ENCODE assay signal across 26 cellular contexts in the genomic region with DNA sequence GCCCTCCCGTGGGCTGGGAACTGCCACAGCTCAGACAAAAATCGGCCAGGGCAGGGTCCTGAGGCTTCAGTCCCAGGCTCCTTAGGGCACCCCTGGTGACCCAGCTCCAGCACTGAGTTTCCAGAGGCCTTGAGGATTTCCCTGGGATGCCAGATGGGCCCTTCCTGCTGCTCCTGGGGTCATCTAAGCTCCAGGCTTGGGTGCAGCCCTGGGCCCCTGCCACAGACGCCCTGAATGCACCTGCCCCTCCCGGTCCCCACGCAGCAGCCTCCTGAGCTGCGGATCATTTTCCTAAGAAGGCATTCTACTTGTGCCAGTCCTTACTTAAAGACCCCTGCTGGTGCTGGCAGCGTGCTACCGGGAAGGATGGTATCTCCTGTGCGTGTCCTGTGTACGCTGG.
"Had no signal": no experiment of that assay in that cellular context is flagged by ENCODE, and none has a peak within 500 bp of the region (broad histone marks: within the 10 kb centered on the region; RNA-seq: fewer than 3 reads in every experiment).

No MANE protein-coding gene starts in this region.

- H3K9me3 ChIP-seq: ascending aorta, body of pancreas, Peyer's patch had no signal

- H3K27ac ChIP-seq: ascending aorta, body of pancreas, Peyer's patch had no signal

- H3K27me3 ChIP-seq: ascending aorta, body of pancreas, Peyer's patch had no signal

- H3K36me3 ChIP-seq: Peyer's patch had no signal

- H3K27me3 Mint-ChIP-seq: activated B cell treated with CpG ODN at 0.5 μM for 24 hours; activated CD4-positive, alpha-beta T cell treated with anti-CD3 and anti-CD28 coated beads, Interleukin-2, amount 10 ng/mL, durations not matched to agents 24 days and 14 days; activated CD8-positive, alpha-beta memory T cell treated with anti-CD3 and anti-CD28 coated beads, Interleukin-2, amount 10 ng/mL, durations not matched to agents 7 days and 5 days; activated naive CD4-positive, alpha-beta T cell treated with anti-CD3 and anti-CD28 coated beads, Interleukin-2, amount 50 U/mL, for 24 hours; activated T-cell treated with anti-CD3 and anti-CD28 coated beads, Interleukin-2, amount 50 U/mL, for 24 hours; central memory CD8-positive, alpha-beta T cell had no signal

- ATAC-seq: activated CD8-positive, alpha-beta memory T cell treated with anti-CD3 and anti-CD28 coated beads, Interleukin-2, amount 10 ng/mL, durations not matched to agents 7 days and 5 days; body of pancreas had no signal

- H3K36me3 Mint-ChIP-seq: activated CD8-positive, alpha-beta memory T cell treated with anti-CD3 and anti-CD28 coated beads, Interleukin-2, amount 10 ng/mL, durations not matched to agents 7 days and 5 days; activated naive CD4-positive, alpha-beta T cell treated with anti-CD3 and anti-CD28 coated beads, Interleukin-2, amount 50 U/mL, for 24 hours had no signal

- H3K9me3 Mint-ChIP-seq: activated B cell treated with CpG ODN at 0.5 μM for 24 hours; activated CD4-positive, alpha-beta T cell treated with anti-CD3 and anti-CD28 coated beads, Interleukin-2, amount 10 ng/mL, durations not matched to agents 24 days and 14 days; activated naive CD4-positive, alpha-beta T cell treated with anti-CD3 and anti-CD28 coated beads, Interleukin-2, amount 50 U/mL, for 24 hours; activated T-cell treated with anti-CD3 and anti-CD28 coated beads, Interleukin-2, amount 50 U/mL, for 24 hours; activated T-helper 1 cell treated with anti-CD3 and anti-CD28 coated beads, Interleukin-12 subunit alpha, Interleukin-12 subunit beta, Interleukin-2, Interleukin-4 antibody, amounts not matched to agents 30 ng/mL and 10 ng/mL and 1 ng/mL, durations not matched to agents 14 hours and 24 hours and 36 hours; central memory CD8-positive, alpha-beta T cell; T-helper 1 cell treated with Interleukin-12 subunit alpha and Interleukin-12 subunit beta and Interleukin-4 antibody, amounts not matched to agents 30 μg/mL and 1 μg/mL, for 36 hours had no signal

- DNase-seq: activated B cell treated with CpG ODN at 0.5 μM for 24 hours; activated CD4-positive, alpha-beta T cell treated with anti-CD3 and anti-CD28 coated beads for 1 hour; activated CD4-positive, alpha-beta T cell treated with anti-CD3 and anti-CD28 coated beads, Interleukin-2, amount 10 ng/mL, durations not matched to agents 24 days and 14 days; activated CD4-positive, alpha-beta T cell treated with anti-CD3 and anti-CD28 coated beads, Interleukin-2, amount 50 U/mL, for 48 hours; activated CD8-positive, alpha-beta memory T cell treated with anti-CD3 and anti-CD28 coated beads, Interleukin-2, amount 10 ng/mL, durations not matched to agents 7 days and 5 days; activated effector memory CD4-positive, alpha-beta T cell treated with Interleukin-2 at 50 U/mL for 16 hours; activated naive CD4-positive, alpha-beta T cell; activated T-cell treated with anti-CD3 and anti-CD28 coated beads, Interleukin-2, amount 50 U/mL, for 24 hours; amniotic stem cell; body of pancreas; MM.1S; NCI-H1105; NCI-H1436; NCI-H1694 treated with DMSO at 0.1 percent for 48 hours; NCI-H2029 treated with DMSO at 0.1 percent for 48 hours; NCI-H345; NCI-H510A; NCI-H526 treated with DMSO at 0.1 percent for 48 hours; Peyer's patch; SHP77 treated with DMSO at 0.1 percent for 48 hours; T-helper 9 cell had no signal

- H3K4me3 ChIP-seq: ascending aorta, body of pancreas, Peyer's patch had no signal

- H3K4me3 Mint-ChIP-seq: activated B cell treated with CpG ODN at 0.5 μM for 24 hours; activated CD4-positive, alpha-beta T cell treated with anti-CD3 and anti-CD28 coated beads, Interleukin-2, amount 10 ng/mL, durations not matched to agents 24 days and 14 days; activated CD8-positive, alpha-beta memory T cell treated with anti-CD3 and anti-CD28 coated beads, Interleukin-2, amount 10 ng/mL, durations not matched to agents 7 days and 5 days; activated naive CD4-positive, alpha-beta T cell treated with anti-CD3 and anti-CD28 coated beads, Interleukin-2, amount 50 U/mL, for 24 hours; activated T-cell treated with anti-CD3 and anti-CD28 coated beads, Interleukin-2, amount 50 U/mL, for 24 hours; activated T-helper 1 cell treated with anti-CD3 and anti-CD28 coated beads, Interleukin-12 subunit alpha, Interleukin-12 subunit beta, Interleukin-2, Interleukin-4 antibody, amounts not matched to agents 30 ng/mL and 10 ng/mL and 1 ng/mL, durations not matched to agents 14 hours and 24 hours and 36 hours; central memory CD8-positive, alpha-beta T cell; T-helper 1 cell treated with Interleukin-12 subunit alpha and Interleukin-12 subunit beta and Interleukin-4 antibody, amounts not matched to agents 30 μg/mL and 1 μg/mL, for 36 hours had no signal

- H3K27ac Mint-ChIP-seq: activated B cell treated with CpG ODN at 0.5 μM for 24 hours; activated CD8-positive, alpha-beta memory T cell treated with anti-CD3 and anti-CD28 coated beads, Interleukin-2, amount 10 ng/mL, durations not matched to agents 7 days and 5 days; activated naive CD4-positive, alpha-beta T cell treated with anti-CD3 and anti-CD28 coated beads, Interleukin-2, amount 50 U/mL, for 24 hours; activated T-cell treated with anti-CD3 and anti-CD28 coated beads, Interleukin-2, amount 50 U/mL, for 24 hours; activated T-helper 1 cell treated with anti-CD3 and anti-CD28 coated beads, Interleukin-12 subunit alpha, Interleukin-12 subunit beta, Interleukin-2, Interleukin-4 antibody, amounts not matched to agents 30 ng/mL and 10 ng/mL and 1 ng/mL, durations not matched to agents 14 hours and 24 hours and 36 hours; T-helper 1 cell treated with Interleukin-12 subunit alpha and Interleukin-12 subunit beta and Interleukin-4 antibody, amounts not matched to agents 30 μg/mL and 1 μg/mL, for 36 hours had no signal
